23 cellular contexts compared by ENCODE assay signal in genomic region chr10:934746-935406, GRCh38. TPM values are rescaled to one million over a fixed set of nuclear protein-coding genes. Genes with fewer than 3 reads are reported as not detected.
A peak's percentile ranks its signal among the peaks of the same experiment; 100 is the strongest.
DNase-seq lines count a peak whose midpoint lies in the region; ATAC-seq and TF ChIP-seq lines count a peak whose summit lies in the region.
"Had no signal": no experiment of that assay in that cellular context is flagged by ENCODE, and none has a peak within 500 bp of the region (broad histone marks: within the 10 kb centered on the region; RNA-seq: fewer than 3 reads in every experiment).

No MANE protein-coding gene starts in this region.

- peaks cover 6% of the 10 kb centered on the region for H3K4me1 ChIP-seq in hepatocyte (ENCODE audit: insufficient read depth)

- POLR2A ChIA-PET in activated CD4-positive, alpha-beta T cell treated with anti-CD3 and anti-CD28 coated beads, Interleukin-2, amount 10 ng/mL, durations not matched to agents 7 days and 5 days (lab: Charles Lee): no interaction called here
- POLR2A ChIA-PET in activated CD4-positive, alpha-beta T cell treated with anti-CD3 and anti-CD28 coated beads for 36 hours (lab: Charles Lee): no interaction called here
- POLR2A ChIA-PET in RWPE1 (lab: Yijun Ruan, JAX; ENCODE audit: low non-redundant PET): no interaction called here

- peak overlapping the region; percentile 6 for H3K27ac Mint-ChIP-seq in activated CD4-positive, alpha-beta T cell treated with anti-CD3 and anti-CD28 coated beads, Interleukin-2, amount 10 ng/mL, durations not matched to agents 7 days and 5 days
- H3K27ac Mint-ChIP-seq in activated CD4-positive, alpha-beta T cell treated with anti-CD3 and anti-CD28 coated beads for 36 hours: no peak overlapping the region
- peak overlapping the region; percentile 3 for H3K27ac Mint-ChIP-seq in progenitor cell of endocrine pancreas
- H3K27ac Mint-ChIP-seq: activated CD8-positive, alpha-beta T cell treated with anti-CD3 and anti-CD28 coated beads for 36 hours; activated T-helper 2 cell treated with anti-CD3 and anti-CD28 coated beads, Interferon-gamma antibody, Interleukin-2, Interleukin-4, amounts not matched to agents 10 μg/mL and 5 μg/mL and 100 μg/mL, durations not matched to agents 14 hours and 24 hours and 36 hours; HFFc6; stimulated activated naive B cell treated with anti-CD40 and anti-IgM and Interleukin-4, amounts not matched to agents 10 μg/mL and 1 μg/mL and 100 μg/mL, for 72 hours had no signal

- peaks cover 7% of the 10 kb centered on the region for H3K36me3 Mint-ChIP-seq in activated CD4-positive, alpha-beta T cell treated with anti-CD3 and anti-CD28 coated beads, Interleukin-2, amount 10 ng/mL, durations not matched to agents 7 days and 5 days (ENCODE audit: low read depth)
- H3K36me3 Mint-ChIP-seq in activated CD4-positive, alpha-beta T cell treated with anti-CD3 and anti-CD28 coated beads for 36 hours (ENCODE audit: low read depth): peaks cover 7% of the 10 kb centered on the region
- no peaks in the 10 kb centered on the region for H3K36me3 Mint-ChIP-seq in progenitor cell of endocrine pancreas (ENCODE audit: insufficient read depth)

- H3K9me3 ChIP-seq in hepatocyte (ENCODE audit: low read depth): no peaks in the 10 kb centered on the region
- H3K9me3 ChIP-seq: adrenal gland, Peyer's patch, tibial artery had no signal

- peaks cover 7% of the 10 kb centered on the region for H4K20me1 ChIP-seq in hepatocyte (ENCODE audit: insufficient read depth, poor library complexity, severe bottlenecking)

- WGBS in hepatocyte (ENCODE audit: low lambda C conversion rate, missing lambda C conversion rate): 86% methylated on average over 15 of the region's 15 CpGs

- no peak overlapping the region for H3K4me3 ChIP-seq in hepatocyte
- H3K4me3 ChIP-seq: adrenal gland, cardiac muscle cell, Peyer's patch, tibial artery had no signal

- no peak overlapping the region for H3K4me3 Mint-ChIP-seq in activated CD4-positive, alpha-beta T cell treated with anti-CD3 and anti-CD28 coated beads, Interleukin-2, amount 10 ng/mL, durations not matched to agents 7 days and 5 days
- no peak overlapping the region for H3K4me3 Mint-ChIP-seq in activated CD4-positive, alpha-beta T cell treated with anti-CD3 and anti-CD28 coated beads for 36 hours
- H3K4me3 Mint-ChIP-seq in progenitor cell of endocrine pancreas (ENCODE audit: low read depth): no peak overlapping the region
- H3K4me3 Mint-ChIP-seq: activated CD8-positive, alpha-beta T cell treated with anti-CD3 and anti-CD28 coated beads for 36 hours; HFFc6; stimulated activated naive B cell treated with anti-CD40 and anti-IgM and Interleukin-4, amounts not matched to agents 10 μg/mL and 1 μg/mL and 100 μg/mL, for 72 hours had no signal

- no peaks in the 10 kb centered on the region for H3K27me3 Mint-ChIP-seq in activated CD4-positive, alpha-beta T cell treated with anti-CD3 and anti-CD28 coated beads, Interleukin-2, amount 10 ng/mL, durations not matched to agents 7 days and 5 days
- no peaks in the 10 kb centered on the region for H3K27me3 Mint-ChIP-seq in activated CD4-positive, alpha-beta T cell treated with anti-CD3 and anti-CD28 coated beads for 36 hours
- H3K27me3 Mint-ChIP-seq in progenitor cell of endocrine pancreas: no peaks in the 10 kb centered on the region
- H3K27me3 Mint-ChIP-seq: activated CD8-positive, alpha-beta T cell treated with anti-CD3 and anti-CD28 coated beads for 36 hours; stimulated activated naive B cell treated with anti-CD40 and anti-IgM and Interleukin-4, amounts not matched to agents 10 μg/mL and 1 μg/mL and 100 μg/mL, for 72 hours had no signal

- no peaks in the 10 kb centered on the region for H3K9me2 ChIP-seq in hepatocyte (replicated peaks; ENCODE audit: insufficient read depth)

- no peaks in the 10 kb centered on the region for H3K9me3 Mint-ChIP-seq in activated CD4-positive, alpha-beta T cell treated with anti-CD3 and anti-CD28 coated beads, Interleukin-2, amount 10 ng/mL, durations not matched to agents 7 days and 5 days
- H3K9me3 Mint-ChIP-seq in activated CD4-positive, alpha-beta T cell treated with anti-CD3 and anti-CD28 coated beads for 36 hours (ENCODE audit: low read depth): no peaks in the 10 kb centered on the region
- no peaks in the 10 kb centered on the region for H3K9me3 Mint-ChIP-seq in progenitor cell of endocrine pancreas (ENCODE audit: low read depth)
- H3K9me3 Mint-ChIP-seq: activated CD8-positive, alpha-beta T cell treated with anti-CD3 and anti-CD28 coated beads for 36 hours; activated T-helper 2 cell treated with anti-CD3 and anti-CD28 coated beads, Interferon-gamma antibody, Interleukin-2, Interleukin-4, amounts not matched to agents 10 μg/mL and 5 μg/mL and 100 μg/mL, durations not matched to agents 14 hours and 24 hours and 36 hours; HFFc6; stimulated activated naive B cell treated with anti-CD40 and anti-IgM and Interleukin-4, amounts not matched to agents 10 μg/mL and 1 μg/mL and 100 μg/mL, for 72 hours had no signal

- H3K27ac ChIP-seq in RWPE1 (peak overlapping the region; percentile 3; the same call in 1 of the 2 replicates), hepatocyte (peak overlapping the region; percentile 37)
- H3K27ac ChIP-seq: cardiac muscle cell, Peyer's patch, tibial artery had no signal

- no peak overlapping the region for H2AFZ ChIP-seq in hepatocyte

- ATAC-seq in activated CD4-positive, alpha-beta T cell treated with anti-CD3 and anti-CD28 coated beads for 36 hours: no peak
- no peak for ATAC-seq in esophagus mucosa
- ATAC-seq: activated CD8-positive, alpha-beta T cell treated with anti-CD3 and anti-CD28 coated beads for 36 hours; stimulated activated naive B cell treated with anti-CD40 and anti-IgM and Interleukin-4, amounts not matched to agents 10 μg/mL and 1 μg/mL and 100 μg/mL, for 72 hours had no signal

- CTCF ChIA-PET in activated CD4-positive, alpha-beta T cell treated with anti-CD3 and anti-CD28 coated beads, Interleukin-2, amount 10 ng/mL, durations not matched to agents 7 days and 5 days (lab: Charles Lee): interaction anchor here (1.0 kb wide), 1 partner anchor 11 kb away, joined by 3 read pairs; no protein-coding TSS in a partner anchor
- CTCF ChIA-PET in activated CD4-positive, alpha-beta T cell treated with anti-CD3 and anti-CD28 coated beads for 36 hours (lab: Charles Lee): no interaction called here
- CTCF ChIA-PET in RWPE1 (lab: Yijun Ruan, JAX): no interaction called here

- intact Hi-C loops in activated CD4-positive, alpha-beta T cell treated with anti-CD3 and anti-CD28 coated beads for 36 hours (cut with DNase I, micrococcal nuclease): no loop called here
- intact Hi-C loops in posterior vena cava (cut with DNase I): no loop called here

- H3K27me3 ChIP-seq in hepatocyte: no peaks in the 10 kb centered on the region
- H3K27me3 ChIP-seq: adrenal gland, cardiac muscle cell, Peyer's patch, tibial artery had no signal

- no peak overlapping the region for H3K4me2 ChIP-seq in hepatocyte

- peaks cover 24% of the 10 kb centered on the region for H3K4me1 Mint-ChIP-seq in activated CD4-positive, alpha-beta T cell treated with anti-CD3 and anti-CD28 coated beads, Interleukin-2, amount 10 ng/mL, durations not matched to agents 7 days and 5 days
- peaks cover 19% of the 10 kb centered on the region for H3K4me1 Mint-ChIP-seq in activated CD4-positive, alpha-beta T cell treated with anti-CD3 and anti-CD28 coated beads for 36 hours
- H3K4me1 Mint-ChIP-seq in progenitor cell of endocrine pancreas (ENCODE audit: low read depth): peaks cover 7% of the 10 kb centered on the region

- no peaks in the 10 kb centered on the region for H3K36me3 ChIP-seq in hepatocyte (replicated peaks; ENCODE audit: insufficient read depth, low read depth)
- H3K36me3 ChIP-seq: adrenal gland, cardiac muscle cell, Peyer's patch, tibial artery had no signal

- TF ChIP-seq CTCF in RWPE1 (conservative IDR thresholded peaks at IDR 0.05; ENCODE audit: low read depth) (no peak), hepatocyte (IDR thresholded peaks at IDR 0.05; ENCODE audit: poor library complexity) (no peak), progenitor cell of endocrine pancreas (IDR thresholded peaks at IDR 0.05; ENCODE audit: unreplicated experiment) (no peak)

- H3K79me2 ChIP-seq in hepatocyte: peaks cover 6% of the 10 kb centered on the region

- no peak for DNase-seq in activated CD4-positive, alpha-beta T cell treated with anti-CD3 and anti-CD28 coated beads, Interleukin-2, amount 10 ng/mL, durations not matched to agents 7 days and 5 days
- DNase-seq in activated CD4-positive, alpha-beta T cell treated with anti-CD3 and anti-CD28 coated beads for 36 hours: no peak
- DNase-seq in RWPE1 (ENCODE audit: low spot score) (no peak), hepatocyte (ENCODE audit: low spot score) (no peak), progenitor cell of endocrine pancreas (ENCODE audit: low spot score, unreplicated experiment) (no peak), cerebellar cortex (ENCODE audit: low spot score) (no peak), posterior vena cava (ENCODE audit: low spot score) (no peak)
- DNase-seq: 8988T; activated CD4-positive, CD25-positive, alpha-beta regulatory T cell; activated CD8-positive, alpha-beta T cell treated with anti-CD3 and anti-CD28 coated beads for 36 hours; HFFc6; hypothalamus; NCI-H1105; NCI-H510A; NK-92 treated with Interleukin-12 subunit alpha and Interleukin-12 subunit beta, amount 100 ng/mL, for 24 hours; stimulated activated CD4-positive, alpha-beta T cell treated with anti-CD3 and anti-CD28 coated beads, Interleukin-2, amount 100 ng/mL, for 24 hours; stimulated activated naive B cell treated with anti-CD40 and anti-IgM and Interleukin-4, amounts not matched to agents 10 μg/mL and 1 μg/mL and 100 μg/mL, for 72 hours; tibial artery had no signal

RNA-seq across cellular contexts. Expression of gene LARP4B, which starts 3.4 kb away (rescaled TPM):
- 100 to 1,000 TPM in 1 of 2 experiments, 10 to 100 TPM in 1; 86.1 to 101 TPM for total RNA-seq in activated CD4-positive, alpha-beta T cell treated with anti-CD3 and anti-CD28 coated beads, Interleukin-2, amount 10 ng/mL, durations not matched to agents 7 days and 5 days
- 10 to 100 TPM; 88.2 to 97.5 TPM for total RNA-seq in activated CD4-positive, alpha-beta T cell treated with anti-CD3 and anti-CD28 coated beads for 36 hours
- total RNA-seq in hepatocyte (38.5 and 43.4 TPM in 2 replicates), progenitor cell of endocrine pancreas (110 and 114 TPM in 2 replicates), posterior vena cava (10 to 100 TPM; 49.6 to 57.8 TPM), esophagus mucosa (78.9 TPM)
- polyA plus RNA-seq in hepatocyte: 23.9 and 28.4 TPM in 2 replicates

RNA-seq across cellular contexts. Expression of gene GTPBP4, which starts 53.4 kb away (rescaled TPM):
- total RNA-seq in activated CD4-positive, alpha-beta T cell treated with anti-CD3 and anti-CD28 coated beads, Interleukin-2, amount 10 ng/mL, durations not matched to agents 7 days and 5 days: 10 to 100 TPM; 53.2 to 63.2 TPM
- total RNA-seq in activated CD4-positive, alpha-beta T cell treated with anti-CD3 and anti-CD28 coated beads for 36 hours: 100 to 1,000 TPM; 109 to 116 TPM
- total RNA-seq in hepatocyte (33.6 and 34.2 TPM in 2 replicates), progenitor cell of endocrine pancreas (53.2 and 57.9 TPM in 2 replicates), posterior vena cava (10 to 100 TPM; 35.3 to 42.3 TPM), esophagus mucosa (29.6 TPM)
- polyA plus RNA-seq in hepatocyte: 55.5 and 59.4 TPM in 2 replicates
